In the genomic region with DNA sequence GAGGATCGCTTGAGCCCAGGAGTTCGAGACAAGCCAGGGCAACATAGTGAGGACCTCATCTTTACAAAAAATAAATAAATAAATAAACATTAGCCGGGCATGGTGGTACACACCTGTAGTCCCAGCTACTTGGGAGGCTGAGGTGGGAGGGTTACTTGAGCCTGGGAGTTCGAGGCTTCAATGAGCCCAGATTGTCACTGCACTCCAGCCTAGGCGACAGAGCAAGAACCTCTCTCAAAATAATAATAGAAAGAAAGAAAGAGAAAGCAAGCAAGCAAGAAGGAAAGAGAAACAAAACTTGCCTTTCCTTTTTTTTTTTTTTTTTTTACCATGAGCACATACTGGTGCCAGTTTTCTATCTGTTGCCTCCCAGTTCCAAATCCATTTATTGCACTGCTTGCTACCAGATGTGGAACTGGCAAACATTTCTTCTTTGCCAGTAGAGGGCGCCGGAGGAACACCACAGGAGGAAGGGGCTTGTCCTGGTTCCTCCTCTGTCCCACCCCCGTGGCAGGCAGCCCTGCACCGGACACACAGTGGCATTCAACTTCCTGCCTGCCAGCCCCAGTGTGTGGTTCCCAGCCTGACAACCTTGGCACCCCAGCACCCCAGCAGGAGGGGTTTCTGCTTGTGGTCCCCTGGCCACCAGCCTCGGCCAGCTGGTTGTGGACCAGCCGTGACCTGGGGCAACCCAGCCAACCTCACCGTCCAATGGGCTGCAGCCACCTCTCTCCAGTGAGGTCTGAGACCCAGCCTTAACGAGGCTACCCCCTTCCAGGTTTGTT, we compare ENCODE assay signal across 8 cellular contexts. TPM values are rescaled to one million over a fixed set of nuclear protein-coding genes. Genes with fewer than 3 reads are reported as not detected.
DNase-seq lines count a peak whose midpoint lies in the region; ATAC-seq and TF ChIP-seq lines count a peak whose summit lies in the region.
"Not testable (repeated sequence)": the region's sequence is repeated elsewhere in the genome, so short reads cannot be mapped to it uniquely, and the experiment has no call there.

No MANE protein-coding gene starts in this region.

- H3K9ac ChIP-seq in PC-3 (ENCODE audit: low read length), result not testable (repeated sequence)

- CTCF ChIA-PET in PC-3 (lab: Charles Lee), result not testable (repeated sequence)

- not testable (repeated sequence) for H3K36me3 ChIP-seq in PC-3 (ENCODE audit: low read depth, low read length); prostate gland

- in situ Hi-C loops in astrocyte of the spinal cord (cut with HindIII; ENCODE audit: low sequenced_read_pairs), result not testable (repeated sequence)

- not testable (repeated sequence) for H3K79me2 ChIP-seq in PC-3 (ENCODE audit: low read length)

- intact Hi-C loops in PC-3 (cut with micrococcal nuclease); left ventricle myocardium superior (cut with micrococcal nuclease); prostate gland (cut with DNase I): not testable (repeated sequence)

- not testable (repeated sequence) for H3F3A ChIP-seq in PC-3 (ENCODE audit: low read length, unreplicated experiment)

- H3K9me3 ChIP-seq in PC-3 (ENCODE audit: low read length); prostate gland: not testable (repeated sequence)

- BruUV-seq in PC-3 (replicated peaks; lab: Mats Ljungman, UMichigan), result not testable (repeated sequence)

- 44% methylated on average over 8 of the region's 13 CpGs for WGBS in prostate gland

- ATAC-seq in HG03135 (IDR thresholded peaks at IDR 0.05; ENCODE audit: unreplicated experiment) (peak; percentile 65), PC-3 (peak; percentile 63), left ventricle myocardium superior (peak; percentile 93)
- peak; percentile 94 for ATAC-seq in stimulated activated naive CD8-positive, alpha-beta T cell treated with anti-CD3 and anti-CD28 coated beads, Interleukin-15, amount 100 ng/mL, for 72 hours

- H3K4me2 ChIP-seq in PC-3 (ENCODE audit: low read length), result not testable (repeated sequence)

- not testable (repeated sequence) for H3K4me3 ChIP-seq in GM12865 (ENCODE audit: low read depth, low read length); PC-3 (ENCODE audit: low read length); prostate gland
- H3K4me3 ChIP-seq in astrocyte of the spinal cord (ENCODE audit: low read depth, low read length), result peak overlapping the region; percentile 17

- DNase-seq in GM12865 (ENCODE audit: low read depth) (peak; percentile 83), astrocyte of the spinal cord (ENCODE audit: low read depth, low spot score) (peak; percentile 79), left ventricle myocardium superior (peak; percentile 35), prostate gland (ENCODE audit: low spot score) (peak; percentile 79)
- not testable (repeated sequence) for DNase-seq in PC-3
- DNase-seq in activated CD4-positive, alpha-beta T cell treated with anti-CD3 and anti-CD28 coated beads, Interleukin-2, amount 50 U/mL, for 24 hours (ENCODE audit: low read depth in 1 of 2, low spot score in 1 of 2), result peak; percentile 26 to 52
- peak; percentile 68 to 71 for DNase-seq in stimulated activated naive CD8-positive, alpha-beta T cell treated with anti-CD3 and anti-CD28 coated beads, Interleukin-15, amount 100 ng/mL, for 72 hours

- TF ChIP-seq POLR2A in prostate gland (IDR thresholded peaks at IDR 0.05), result not testable (repeated sequence)

- H3K27me3 ChIP-seq in PC-3 (ENCODE audit: low read length); prostate gland (replicated peaks; ENCODE audit: insufficient read depth): not testable (repeated sequence)

- H3K27ac ChIP-seq in PC-3 (ENCODE audit: low read length); prostate gland: not testable (repeated sequence)

- H3K9me2 ChIP-seq in PC-3 (replicated peaks; ENCODE audit: low read length), result not testable (repeated sequence)

- TF ChIP-seq CTCF in GM12865 (IDR thresholded peaks at IDR 0.05; ENCODE audit: insufficient read depth, low read depth, low read length, missing control alignments) (peak; percentile 33), astrocyte of the spinal cord (IDR thresholded peaks at IDR 0.05; ENCODE audit: low read depth, low read length) (peak; percentile 53), prostate gland (IDR thresholded peaks at IDR 0.05) (peak in 3 of 4 experiments; percentile 25 to 56 (median 35))
- not testable (repeated sequence) for TF ChIP-seq CTCF in PC-3 (conservative IDR thresholded peaks at IDR 0.05; ENCODE audit: low read depth, low read length)

- H2AFZ ChIP-seq in PC-3 (ENCODE audit: low read length), result not testable (repeated sequence)

- POLR2A ChIA-PET in PC-3 (lab: Charles Lee; ENCODE audit: unreplicated experiment), result not testable (repeated sequence)

- H3K27ac Mint-ChIP-seq in stimulated activated naive CD8-positive, alpha-beta T cell treated with anti-CD3 and anti-CD28 coated beads, Interleukin-15, amount 100 ng/mL, for 72 hours, result not testable (repeated sequence)

- H3K9me3 Mint-ChIP-seq in stimulated activated naive CD8-positive, alpha-beta T cell treated with anti-CD3 and anti-CD28 coated beads, Interleukin-15, amount 100 ng/mL, for 72 hours, result not testable (repeated sequence)

- H3K4me1 ChIP-seq in PC-3 (ENCODE audit: insufficient read depth, low read length); prostate gland (replicated peaks): not testable (repeated sequence)

- peak overlapping the region; percentile 71 to 75 for H3K4me3 Mint-ChIP-seq in stimulated activated naive CD8-positive, alpha-beta T cell treated with anti-CD3 and anti-CD28 coated beads, Interleukin-15, amount 100 ng/mL, for 72 hours

- H3K4me1 Mint-ChIP-seq in stimulated activated naive CD8-positive, alpha-beta T cell treated with anti-CD3 and anti-CD28 coated beads, Interleukin-15, amount 100 ng/mL, for 72 hours, result not testable (repeated sequence)

- not testable (repeated sequence) for H3K27me3 Mint-ChIP-seq in stimulated activated naive CD8-positive, alpha-beta T cell treated with anti-CD3 and anti-CD28 coated beads, Interleukin-15, amount 100 ng/mL, for 72 hours

- not testable (repeated sequence) for H4K20me1 ChIP-seq in PC-3 (ENCODE audit: low read length)

RNA-seq across cellular contexts. Expression of gene ATXN2L, which starts 20.4 kb away (rescaled TPM):
- total RNA-seq in PC-3 (2014; rRNA removed) (65.8 and 104 TPM in 2 replicates), left ventricle myocardium superior (55.3 TPM), prostate gland (100 to 1,000 TPM in 1 of 2 donors, 10 to 100 TPM in 1; 83.4 to 151 TPM)

RNA-seq across cellular contexts. Expression of gene TUFM, which starts 43.7 kb away (rescaled TPM):
- 185 and 198 TPM in 2 replicates for total RNA-seq in PC-3 (2014; rRNA removed)
- 254 TPM for total RNA-seq in left ventricle myocardium superior
- total RNA-seq in prostate gland, result 100 to 1,000 TPM; 114 to 151 TPM

RNA-seq across cellular contexts. Expression of gene NPIPB9, which starts 50.8 kb away (rescaled TPM):
- 1.7 TPM in 1 of 2 replicates, not detected in the other for total RNA-seq in PC-3 (2014; rRNA removed)
- total RNA-seq in left ventricle myocardium superior, result 0.30 TPM
- total RNA-seq in prostate gland, result 1 to 10 TPM in 1 of 2 donors, not detected in 1; 6.2 TPM
